ENCODE assay signal across 1 cellular context in genomic region chr10:122343135-122343800, GRCh38.
TF ChIP-seq lines count a peak whose summit lies in the region.

No MANE protein-coding gene starts in this region.

TF ChIP-seq in HCT116, 20 proteins besides CTCF, POLR2A, EP300 and RAD21 (continued from another document):
- TF ChIP-seq REST (IDR thresholded peaks at IDR 0.05; ENCODE audit: low read depth) (no peak), CBX3 (IDR thresholded peaks at IDR 0.05; ENCODE audit: low read depth) (no peak)
